Comparison of ENCODE assay signal across 1 cellular context in the genomic region with DNA sequence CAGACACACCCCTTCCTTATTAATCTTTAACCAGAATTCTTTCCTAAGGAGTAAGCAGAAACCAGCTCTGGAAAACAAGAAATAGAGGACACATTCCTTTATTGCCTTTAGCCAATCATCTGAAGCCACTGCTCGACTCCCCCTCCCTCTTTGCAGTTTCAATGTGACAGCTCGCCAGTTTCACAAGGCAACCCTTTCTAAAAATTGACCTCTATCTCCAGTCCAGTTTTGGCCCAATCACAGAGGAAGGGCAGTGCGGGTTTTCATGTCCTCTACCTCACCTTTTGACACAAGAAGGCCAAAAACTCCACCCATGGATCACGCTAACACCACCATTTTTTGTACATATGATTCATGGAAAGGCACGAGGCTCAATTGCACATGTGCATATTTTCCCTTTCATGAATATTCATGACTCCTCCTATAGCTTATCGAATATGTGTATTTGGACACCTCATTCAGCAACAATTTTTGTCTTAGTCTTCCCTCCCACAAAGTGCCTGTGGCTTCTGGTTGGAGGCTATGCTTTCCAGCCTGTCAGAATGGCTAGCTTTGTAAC.
TF ChIP-seq lines count a peak whose summit lies in the region.

No MANE protein-coding gene starts in this region.

TF ChIP-seq in HCT116, 20 proteins besides CTCF, POLR2A, EP300 and RAD21 (continued from another document):
- TF ChIP-seq ZBTB33 (IDR thresholded peaks at IDR 0.05; ENCODE audit: extremely low read depth, insufficient replicate concordance, low read length): no peak
- TF ChIP-seq CBX3 (IDR thresholded peaks at IDR 0.05; ENCODE audit: low read depth): peak; percentile 34; the same call in 1 of the 2 replicates
- TF ChIP-seq, protein P1, sequence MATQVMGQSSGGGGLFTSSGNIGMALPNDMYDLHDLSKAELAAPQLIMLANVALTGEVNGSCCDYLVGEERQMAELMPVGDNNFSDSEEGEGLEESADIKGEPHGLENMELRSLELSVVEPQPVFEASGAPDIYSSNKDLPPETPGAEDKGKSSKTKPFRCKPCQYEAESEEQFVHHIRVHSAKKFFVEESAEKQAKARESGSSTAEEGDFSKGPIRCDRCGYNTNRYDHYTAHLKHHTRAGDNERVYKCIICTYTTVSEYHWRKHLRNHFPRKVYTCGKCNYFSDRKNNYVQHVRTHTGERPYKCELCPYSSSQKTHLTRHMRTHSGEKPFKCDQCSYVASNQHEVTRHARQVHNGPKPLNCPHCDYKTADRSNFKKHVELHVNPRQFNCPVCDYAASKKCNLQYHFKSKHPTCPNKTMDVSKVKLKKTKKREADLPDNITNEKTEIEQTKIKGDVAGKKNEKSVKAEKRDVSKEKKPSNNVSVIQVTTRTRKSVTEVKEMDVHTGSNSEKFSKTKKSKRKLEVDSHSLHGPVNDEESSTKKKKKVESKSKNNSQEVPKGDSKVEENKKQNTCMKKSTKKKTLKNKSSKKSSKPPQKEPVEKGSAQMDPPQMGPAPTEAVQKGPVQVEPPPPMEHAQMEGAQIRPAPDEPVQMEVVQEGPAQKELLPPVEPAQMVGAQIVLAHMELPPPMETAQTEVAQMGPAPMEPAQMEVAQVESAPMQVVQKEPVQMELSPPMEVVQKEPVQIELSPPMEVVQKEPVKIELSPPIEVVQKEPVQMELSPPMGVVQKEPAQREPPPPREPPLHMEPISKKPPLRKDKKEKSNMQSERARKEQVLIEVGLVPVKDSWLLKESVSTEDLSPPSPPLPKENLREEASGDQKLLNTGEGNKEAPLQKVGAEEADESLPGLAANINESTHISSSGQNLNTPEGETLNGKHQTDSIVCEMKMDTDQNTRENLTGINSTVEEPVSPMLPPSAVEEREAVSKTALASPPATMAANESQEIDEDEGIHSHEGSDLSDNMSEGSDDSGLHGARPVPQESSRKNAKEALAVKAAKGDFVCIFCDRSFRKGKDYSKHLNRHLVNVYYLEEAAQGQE (IDR thresholded peaks at IDR 0.05; ENCODE audit: low read depth): no peak
- TF ChIP-seq ATF3 (IDR thresholded peaks at IDR 0.05): no peak
- TF ChIP-seq JUND (IDR thresholded peaks at IDR 0.05): peak; percentile 47; the same call in 1 of the 2 replicates
- TF ChIP-seq, protein P2, sequence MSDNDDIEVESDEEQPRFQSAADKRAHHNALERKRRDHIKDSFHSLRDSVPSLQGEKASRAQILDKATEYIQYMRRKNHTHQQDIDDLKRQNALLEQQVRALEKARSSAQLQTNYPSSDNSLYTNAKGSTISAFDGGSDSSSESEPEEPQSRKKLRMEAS (IDR thresholded peaks at IDR 0.05): peak; percentile 72
- no peak for TF ChIP-seq SIN3A (IDR thresholded peaks at IDR 0.05; ENCODE audit: low read depth)
- no peak for TF ChIP-seq EZH2 (IDR thresholded peaks at IDR 0.05)
- TF ChIP-seq ZNF274 (IDR thresholded peaks at IDR 0.05; ENCODE audit: low read depth, low read length): no peak
